Comparison of ENCODE assay signal across 7 cellular contexts in the genomic region with DNA sequence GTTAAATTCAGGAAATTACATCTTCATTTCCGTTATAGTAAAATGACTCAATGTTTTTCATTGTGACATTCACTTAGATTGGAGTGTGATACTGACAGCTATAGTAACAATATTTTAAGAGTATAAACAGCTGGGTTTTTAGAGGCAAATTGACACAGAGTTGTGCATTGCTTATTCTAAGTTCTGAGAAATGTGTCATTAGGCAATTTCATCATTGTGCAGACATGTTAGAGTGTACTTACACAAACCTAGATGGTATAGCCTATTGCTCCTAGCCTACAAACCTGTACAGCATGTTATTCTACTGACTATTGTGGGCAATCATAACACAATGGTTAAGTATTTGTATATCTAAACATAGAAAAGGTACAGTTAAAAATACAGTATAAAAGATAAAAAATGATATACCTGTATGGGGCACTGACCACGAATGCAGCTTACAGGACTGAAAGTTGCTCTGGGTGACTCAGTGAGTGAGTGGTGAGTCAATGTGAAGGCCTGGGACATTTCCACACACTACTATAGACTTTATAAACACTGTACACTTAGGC.
DNase-seq lines count a peak whose midpoint lies in the region; ATAC-seq and TF ChIP-seq lines count a peak whose summit lies in the region.

No MANE protein-coding gene starts in this region.

- H3K4me1 Mint-ChIP-seq in activated T-helper 2 cell treated with anti-CD3 and anti-CD28 coated beads, Interferon-gamma antibody, Interleukin-2, Interleukin-4, amounts not matched to agents 10 μg/mL and 5 μg/mL and 100 μg/mL, durations not matched to agents 14 hours and 24 hours and 36 hours (ENCODE audit: low read depth): peaks cover 20% of the 10 kb centered on the region

- H3K27ac Mint-ChIP-seq in activated T-helper 2 cell treated with anti-CD3 and anti-CD28 coated beads, Interferon-gamma antibody, Interleukin-2, Interleukin-4, amounts not matched to agents 10 μg/mL and 5 μg/mL and 100 μg/mL, durations not matched to agents 14 hours and 24 hours and 36 hours: peak overlapping the region; percentile 46

- H3K9me3 Mint-ChIP-seq in activated T-helper 2 cell treated with anti-CD3 and anti-CD28 coated beads, Interferon-gamma antibody, Interleukin-2, Interleukin-4, amounts not matched to agents 10 μg/mL and 5 μg/mL and 100 μg/mL, durations not matched to agents 14 hours and 24 hours and 36 hours: no peaks in the 10 kb centered on the region

- ATAC-seq in GM18858 (IDR thresholded peaks at IDR 0.05; ENCODE audit: unreplicated experiment) (peak; percentile 88), HG03159 (IDR thresholded peaks at IDR 0.05; ENCODE audit: unreplicated experiment) (peak; percentile 79), omental fat pad (ENCODE audit: low FRiP score) (peak; percentile 91), sciatic nerve (no peak)

- H3K27me3 Mint-ChIP-seq in activated T-helper 2 cell treated with anti-CD3 and anti-CD28 coated beads, Interferon-gamma antibody, Interleukin-2, Interleukin-4, amounts not matched to agents 10 μg/mL and 5 μg/mL and 100 μg/mL, durations not matched to agents 14 hours and 24 hours and 36 hours (ENCODE audit: low read depth): peaks cover 8% of the 10 kb centered on the region

- DNase-seq in activated T-helper 2 cell treated with anti-CD3 and anti-CD28 coated beads, Interferon-gamma antibody, Interleukin-2, Interleukin-4, amounts not matched to agents 10 μg/mL and 5 μg/mL and 100 μg/mL, durations not matched to agents 14 hours and 24 hours and 36 hours (ENCODE audit: low spot score): no peak
- no peak for DNase-seq in omental fat pad (ENCODE audit: low spot score)
- DNase-seq in sciatic nerve (ENCODE audit: low spot score): no peak
- no peak for DNase-seq in activated CD8-positive, alpha-beta memory T cell treated with anti-CD3 and anti-CD28 coated beads, Interleukin-2, amount 50 U/mL, for 48 hours
- DNase-seq in ureter (ENCODE audit: low spot score): no peak

- intact Hi-C loops in activated T-helper 2 cell treated with anti-CD3 and anti-CD28 coated beads, Interferon-gamma antibody, Interleukin-2, Interleukin-4, amounts not matched to agents 10 μg/mL and 5 μg/mL and 100 μg/mL, durations not matched to agents 14 hours and 24 hours and 36 hours (cut with micrococcal nuclease): loop anchor here (1.0 to 10.0 kb wide), 3 partner anchors 9 to 556 kb away; no protein-coding TSS in a partner anchor
- intact Hi-C loops in sciatic nerve (cut with DNase I): no loop called here

- H3K36me3 Mint-ChIP-seq in activated T-helper 2 cell treated with anti-CD3 and anti-CD28 coated beads, Interferon-gamma antibody, Interleukin-2, Interleukin-4, amounts not matched to agents 10 μg/mL and 5 μg/mL and 100 μg/mL, durations not matched to agents 14 hours and 24 hours and 36 hours (ENCODE audit: low read depth): peaks cover 5% of the 10 kb centered on the region

- no peak for TF ChIP-seq CTCF in omental fat pad (IDR thresholded peaks at IDR 0.05)

- no peak overlapping the region for H3K4me3 Mint-ChIP-seq in activated T-helper 2 cell treated with anti-CD3 and anti-CD28 coated beads, Interferon-gamma antibody, Interleukin-2, Interleukin-4, amounts not matched to agents 10 μg/mL and 5 μg/mL and 100 μg/mL, durations not matched to agents 14 hours and 24 hours and 36 hours (ENCODE audit: low read depth)
